In genomic region chr14:91396959-91397815, GRCh38 we compare ENCODE assay signal across 8 cellular contexts. TPM values are rescaled to one million over a fixed set of nuclear protein-coding genes. Genes with fewer than 3 reads are reported as not detected.
A peak's percentile ranks its signal among the peaks of the same experiment; 100 is the strongest.
DNase-seq lines count a peak whose midpoint lies in the region; ATAC-seq, FAIRE-seq and TF ChIP-seq lines count a peak whose summit lies in the region.

No MANE protein-coding gene starts in this region.

- H4K20me1 ChIP-seq in OCI-LY1 (ENCODE audit: insufficient read depth, low read length) = no peaks in the 10 kb centered on the region

- no peak for TF ChIP-seq CTCF in OCI-LY1 (IDR thresholded peaks at IDR 0.05; ENCODE audit: low read length)
- no peak for TF ChIP-seq CTCF in MCF 10A (IDR thresholded peaks at IDR 0.05; ENCODE audit: unreplicated experiment)
- no peak for TF ChIP-seq CTCF in pancreas (IDR thresholded peaks at IDR 0.05)
- no peak for TF ChIP-seq CTCF in lower leg skin (IDR thresholded peaks at IDR 0.05)

- WGBS in pancreas, 2 donors = 7 to 14% methylated on average over 13 to 15 of the region's 15 CpGs
- 39 to 41% methylated on average over 15 of the region's 15 CpGs for WGBS in lower leg skin, 2 donors

- H3K36me3 ChIP-seq in OCI-LY1 (ENCODE audit: insufficient read depth, low read length) = peaks cover 40% of the 10 kb centered on the region; the same call in 1 of the 2 replicates
- no peaks in the 10 kb centered on the region for H3K36me3 ChIP-seq in pancreas

- H3K4me3 ChIP-seq in OCI-LY1 (ENCODE audit: low read depth, low read length, poor library complexity, severe bottlenecking) (peak overlapping the region; percentile 32), pancreas (no peak overlapping the region), lower leg skin (ENCODE audit: low read depth, poor library complexity, severe bottlenecking) (no peak overlapping the region)

- no peaks in the 10 kb centered on the region for H3K9me2 ChIP-seq in OCI-LY1 (ENCODE audit: low read depth, low read length)

- no TSS peak for BruUV-seq in MCF 10A (replicated peaks; lab: Mats Ljungman, UMichigan)

- CTCF ChIA-PET in MCF 10A (lab: Yijun Ruan, JAX) = interaction anchor here (0.9 to 2.3 kb wide), 10 partner anchors 9 to 74 kb away, joined by 3 to 16 read pairs (median 7); partner anchors contain the start of gene CCDC88C

- intact Hi-C loops in MCF 10A (cut with micrococcal nuclease) = no loop called here
- intact Hi-C loops in pancreas (cut with DNase I) = no loop called here
- intact Hi-C loops in lower leg skin (cut with DNase I; ENCODE audit: low total_unique reads) = no loop called here

- FAIRE-seq in pancreas (lab: Jason Lieb, UNC) = no peak

- POLR2A ChIA-PET in MCF 10A (lab: Yijun Ruan, JAX) = interaction anchor here (1.1 to 2.3 kb wide), 9 partner anchors 10 to 36 kb away, joined by 3 to 31 read pairs (median 7); partner anchors contain the start of gene CCDC88C

- H3K4me2 ChIP-seq in OCI-LY1 (ENCODE audit: low read length) = peak overlapping the region; percentile 62

- 0 out of 2 replicates have a peak, but pooled peaks cover 3% of the 10 kb centered on the region for H3F3A ChIP-seq in OCI-LY1 (ENCODE audit: insufficient read depth, low read length)

- DNase-seq in NCI-H2081 (lab: John Stamatoyannopoulos, UW) (peak; percentile 40 to 66), NCI-H2081 treated with DMSO at 0.1 percent for 48 hours (lab: John Stamatoyannopoulos, UW) (no peak), MCF 10A (ENCODE audit: unreplicated experiment) (peak; percentile 13), pancreas (peak in 5 of 6 donors; percentile 45 to 73 (median 60)), lower leg skin (ENCODE audit: low spot score in 2 of 2) (no peak), mesenteric fat pad (ENCODE audit: low spot score) (no peak)

- peak; percentile 59 for ATAC-seq in HG03064 (IDR thresholded peaks at IDR 0.05; ENCODE audit: low read depth, unreplicated experiment)
- peak; percentile 68 to 74 (median 72) for ATAC-seq in pancreas

- peaks cover 2% of the 10 kb centered on the region for H3K36me3 Mint-ChIP-seq in MCF 10A (ENCODE audit: insufficient read depth, unreplicated experiment)

- no peak for TF ChIP-seq POLR2A in lower leg skin (IDR thresholded peaks at IDR 0.05)

- H3K27me3 ChIP-seq in OCI-LY1 (ENCODE audit: insufficient read depth, low read length) = no peaks in the 10 kb centered on the region
- H3K27me3 ChIP-seq in pancreas = no peaks in the 10 kb centered on the region

- H3K4me3 Mint-ChIP-seq in MCF 10A (ENCODE audit: unreplicated experiment) = peak overlapping the region; percentile 47

- peaks cover 96% of the 10 kb centered on the region for H3K4me1 ChIP-seq in OCI-LY1 (ENCODE audit: insufficient read depth, low read length, severe bottlenecking)
- H3K4me1 ChIP-seq in pancreas = peaks cover 40 to 55% (median 46%) of the 10 kb centered on the region in 3 donors

- H3K4me1 Mint-ChIP-seq in MCF 10A (ENCODE audit: insufficient read depth, unreplicated experiment) = peaks cover 36% of the 10 kb centered on the region

- no peaks in the 10 kb centered on the region for H3K9me3 Mint-ChIP-seq in MCF 10A (ENCODE audit: unreplicated experiment)

- peak overlapping the region; percentile 86 for H3K27ac ChIP-seq in OCI-LY1 (ENCODE audit: low read depth, low read length, poor library complexity, severe bottlenecking)
- H3K27ac ChIP-seq in pancreas = peak overlapping the region; percentile 12 to 65 (median 46)

- H3K9ac ChIP-seq in OCI-LY1 (ENCODE audit: low read length) = peak overlapping the region; percentile 49

- H3K27ac Mint-ChIP-seq in MCF 10A (ENCODE audit: low read depth, unreplicated experiment) = peak overlapping the region; percentile 99

- H3K27me3 Mint-ChIP-seq in MCF 10A (ENCODE audit: insufficient read depth, unreplicated experiment) = no peaks in the 10 kb centered on the region

- H2AFZ ChIP-seq in OCI-LY1 (ENCODE audit: low read length) = no peak overlapping the region

- H3K79me2 ChIP-seq in OCI-LY1 (ENCODE audit: insufficient read depth, low read length) = peaks cover 92% of the 10 kb centered on the region

- H3K9me3 ChIP-seq in OCI-LY1 (ENCODE audit: low read length) (no peaks in the 10 kb centered on the region), pancreas (no peaks in the 10 kb centered on the region)

RNA-seq across cellular contexts. Expression of gene CCDC88C, which starts 20.4 kb away (rescaled TPM):
- total RNA-seq in MCF 10A (2022) = 11.4 and 19.7 TPM in 2 replicates
- total RNA-seq in pancreas = 10 to 100 TPM; 11.5 to 20.2 (median 14.6) TPM
- polyA plus RNA-seq in pancreas = 10 to 100 TPM; 10.3 to 19.9 TPM
- total RNA-seq in lower leg skin = 10 to 100 TPM in 2 of 4 donors, 1 to 10 TPM in 2; 8.5 to 21.8 (median 13.4) TPM
- total RNA-seq in mesenteric fat pad = 17.4 TPM

Comparison
In these comparisons a context has a peak if more than half of its experiments do, and no peak if none do; other contexts are left out.
1. DNase-seq: peak in NCI-H2081 (2 of 2), MCF 10A (single experiment) and pancreas (5 of 6); none in NCI-H2081 treated with DMSO at 0.1 percent for 48 hours (single experiment), lower leg skin (0 of 2) and mesenteric fat pad (single experiment).